ENCODE assay signal across 21 cellular contexts in the genomic region with DNA sequence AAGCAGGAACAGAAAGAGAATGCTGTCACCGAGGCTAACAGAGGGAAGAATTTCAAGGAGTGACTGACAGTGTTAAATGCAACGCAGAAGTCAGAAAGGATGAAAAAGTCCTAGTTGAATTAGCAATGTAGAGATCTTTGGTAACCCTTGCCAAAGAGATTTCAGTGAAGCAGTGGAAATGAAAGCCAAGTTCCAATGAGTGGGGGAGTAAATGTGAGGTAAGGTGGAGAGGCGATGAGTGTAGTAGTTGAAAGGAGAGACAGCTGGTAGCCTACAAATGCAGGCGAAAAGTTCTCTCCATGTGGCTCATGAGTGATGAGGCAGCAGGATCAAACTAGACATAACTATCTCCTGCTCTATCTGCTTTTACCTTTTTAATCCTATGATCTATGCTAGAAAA.
DNase-seq lines count a peak whose midpoint lies in the region; ATAC-seq and TF ChIP-seq lines count a peak whose summit lies in the region.
"Had no signal": no experiment of that assay in that cellular context is flagged by ENCODE, and none has a peak within 500 bp of the region (broad histone marks: within the 10 kb centered on the region; RNA-seq: fewer than 3 reads in every experiment).

No MANE protein-coding gene starts in this region.

- H3K9me2 ChIP-seq in GM23248 (ENCODE audit: insufficient read depth) = no peaks in the 10 kb centered on the region

- peaks cover 100% of the 10 kb centered on the region for H3F3A ChIP-seq in GM23248 (ENCODE audit: insufficient read depth)

- in situ Hi-C loops in GM23248 (cut with MboI) = no loop called here

- 89 to 91% methylated on average over 4 of the region's 4 CpGs for whole genome bisulfite sequencing in GM23248 (ENCODE audit: low coverage in 1 of 2, low lambda C conversion rate in 2 of 2, missing lambda C conversion rate in 2 of 2), 2 experiments

- H3K27ac ChIP-seq in GM23248 (peak overlapping the region; percentile 94), ascending aorta (peak overlapping the region; percentile 97 to 98)
- H3K27ac ChIP-seq: upper lobe of right lung had no signal

- no peaks in the 10 kb centered on the region for H3K27me3 ChIP-seq in GM23248 (replicated peaks; ENCODE audit: insufficient read depth)
- H3K27me3 ChIP-seq in ascending aorta = no peaks in the 10 kb centered on the region
- no peaks in the 10 kb centered on the region for H3K27me3 ChIP-seq in skeletal muscle satellite cell (ENCODE audit: control insufficient read depth, insufficient read depth, low read length)
- H3K27me3 ChIP-seq: esophagus muscularis mucosa, upper lobe of right lung had no signal

- intact Hi-C loops in ascending aorta (cut with DNase I) (no loop called here), left cardiac atrium (cut with DNase I) (no loop called here)

- ATAC-seq in left cardiac atrium = peak; percentile 60 to 87
- no peak for ATAC-seq in HG03565 (IDR thresholded peaks at IDR 0.05; ENCODE audit: unreplicated experiment)
- ATAC-seq in HG02571 (IDR thresholded peaks at IDR 0.05; ENCODE audit: unreplicated experiment) = no peak
- ATAC-seq: activated CD8-positive, alpha-beta T cell treated with anti-CD3 and anti-CD28 coated beads, Interleukin-2, amount 10 ng/mL, durations not matched to agents 7 days and 5 days; stimulated activated memory B cell treated with anti-CD40 and anti-IgM and Interleukin-4, amounts not matched to agents 10 μg/mL and 1 μg/mL and 100 μg/mL, for 72 hours; T-helper 17 cell; upper lobe of right lung had no signal

- DNase-seq in GM23248 (peak; percentile 54), ascending aorta (ENCODE audit: low spot score in 2 of 2) (no peak), left cardiac atrium (no peak), SHP77 (lab: John Stamatoyannopoulos, UW) (no peak)
- DNase-seq: activated CD4-positive, CD25-positive, alpha-beta regulatory T cell; activated CD8-positive, alpha-beta T cell treated with anti-CD3 and anti-CD28 coated beads, Interleukin-2, amount 10 ng/mL, durations not matched to agents 7 days and 5 days; activated naive CD8-positive, alpha-beta T cell treated with anti-CD3 and anti-CD28 coated beads for 36 hours; central memory CD4-positive, alpha-beta T cell; effector CD8-positive, alpha-beta T cell; H9; NCI-H2081; NCI-H524 treated with DMSO at 0.1 percent for 48 hours; nephron progenitor cell; SIG-M5; T-helper 17 cell; upper lobe of right lung had no signal

- H3K4me1 ChIP-seq in GM23248 (ENCODE audit: insufficient read depth) (peaks cover 99% of the 10 kb centered on the region), ascending aorta (peaks cover 26 to 84% of the 10 kb centered on the region in 2 donors), skeletal muscle satellite cell (ENCODE audit: control insufficient read depth, insufficient read depth, low read length) (peaks cover 99% of the 10 kb centered on the region)

- H3K79me2 ChIP-seq in GM23248 (ENCODE audit: insufficient read depth) = peaks cover 94% of the 10 kb centered on the region

- H2AFZ ChIP-seq in GM23248 = no peak overlapping the region

- H4K20me1 ChIP-seq in GM23248 (ENCODE audit: insufficient read depth) = no peaks in the 10 kb centered on the region

- H3K36me3 ChIP-seq in GM23248 (ENCODE audit: low read depth) (no peaks in the 10 kb centered on the region), ascending aorta (no peaks in the 10 kb centered on the region), skeletal muscle satellite cell (ENCODE audit: insufficient read depth, low read length) (peaks cover 21% of the 10 kb centered on the region)
- H3K36me3 ChIP-seq: esophagus muscularis mucosa, upper lobe of right lung had no signal

- H3K4me2 ChIP-seq in GM23248 (ENCODE audit: unreplicated experiment) = peak overlapping the region; percentile 51
- H3K4me2 ChIP-seq in skeletal muscle satellite cell (ENCODE audit: low read length) = peak overlapping the region; percentile 47

- H3K4me3 ChIP-seq in GM23248 (no peak overlapping the region), ascending aorta (no peak overlapping the region), skeletal muscle satellite cell (ENCODE audit: low read length) (peak overlapping the region; percentile 20)
- H3K4me3 ChIP-seq: esophagus muscularis mucosa, upper lobe of right lung had no signal

- H3K9ac ChIP-seq in GM23248 (no peak overlapping the region), skeletal muscle satellite cell (ENCODE audit: low read depth, low read length) (peak overlapping the region; percentile 48)

- H3K9me3 ChIP-seq in GM23248 (ENCODE audit: low read depth) (no peaks in the 10 kb centered on the region), ascending aorta (no peaks in the 10 kb centered on the region), skeletal muscle satellite cell (replicated peaks; ENCODE audit: low read length) (no peaks in the 10 kb centered on the region)
- H3K9me3 ChIP-seq: esophagus muscularis mucosa, upper lobe of right lung had no signal

- TF ChIP-seq CTCF in ascending aorta (IDR thresholded peaks at IDR 0.05) = no peak

Comparison
In these comparisons a context has a peak if more than half of its experiments do, and no peak if none do; other contexts are left out.
1. ATAC-seq: peak in left cardiac atrium (2 of 2); none in HG03565 (single experiment) and HG02571 (single experiment).